ENCODE assay signal across 8 cellular contexts in the genomic region with DNA sequence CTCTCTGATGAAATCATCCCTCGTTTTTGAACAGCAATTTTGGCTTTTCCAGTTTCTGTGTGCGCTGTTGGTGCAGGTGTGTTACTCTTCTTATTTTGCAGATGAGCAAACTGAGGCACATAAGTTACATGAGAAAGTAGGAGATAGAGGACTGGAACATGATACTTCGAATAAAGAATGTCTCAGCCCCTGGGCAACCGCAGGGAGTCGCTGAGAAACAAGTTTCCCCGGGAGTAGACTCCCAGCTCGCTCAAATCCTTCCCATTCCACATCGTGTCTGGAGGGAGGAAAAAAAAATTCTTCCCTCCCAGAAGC. TPM values are rescaled to one million over a fixed set of nuclear protein-coding genes. Genes with fewer than 3 reads are reported as not detected.
DNase-seq lines count a peak whose midpoint lies in the region; ATAC-seq and TF ChIP-seq lines count a peak whose summit lies in the region.

No MANE protein-coding gene starts in this region.

- CTCF ChIA-PET in AG04449 (lab: Yijun Ruan, JAX): interaction anchor here (1.1 to 1.4 kb wide), 3 partner anchors 12 to 71 kb away, joined by 3 to 5 read pairs (median 4); no protein-coding TSS in a partner anchor

- no peaks in the 10 kb centered on the region for H3K9me3 ChIP-seq in gastrocnemius medialis

- H3K4me3 ChIP-seq in AG04449 (ENCODE audit: low read depth, low read length) (peak overlapping the region; percentile 79), NB4 (ENCODE audit: low read depth, low read length) (peak overlapping the region; percentile 74), gastrocnemius medialis (peak overlapping the region; percentile 51 to 95 (median 78))

- intact Hi-C loops in gastrocnemius medialis (cut with DNase I; ENCODE audit: low total_unique reads): loop anchor here (10.0 kb wide), 1 partner anchor 301 kb away; a partner anchor contains a TSS

- H3K27me3 ChIP-seq in gastrocnemius medialis: no peaks in the 10 kb centered on the region

- TF ChIP-seq POLR2A in NB4 (IDR thresholded peaks at IDR 0.05; ENCODE audit: extremely low read depth, insufficient read length) (no peak), gastrocnemius medialis (IDR thresholded peaks at IDR 0.05) (no peak)

- POLR2A ChIA-PET in AG04449 (lab: Yijun Ruan, JAX): no interaction called here

- peaks cover 3 to 17% of the 10 kb centered on the region in 2 donors for H3K36me3 ChIP-seq in gastrocnemius medialis

- H3K27ac ChIP-seq in epithelial cell of prostate (peak overlapping the region; percentile 69), gastrocnemius medialis (peak overlapping the region; percentile 90 to 100 (median 99))

- DNase-seq in AG04449 (ENCODE audit: low read depth, low spot score) (no peak), NB4 (ENCODE audit: low read depth) (no peak), epithelial cell of prostate (ENCODE audit: low read depth, low spot score) (no peak), gastrocnemius medialis (no peak), GM10266 (ENCODE audit: extremely low spot score) (no peak), COLO829 (ENCODE audit: low spot score) (no peak), G401 (ENCODE audit: low spot score) (no peak)

- ATAC-seq in GM19452 (IDR thresholded peaks at IDR 0.05; ENCODE audit: unreplicated experiment) (peak; percentile 2), gastrocnemius medialis (no peak)

- in situ Hi-C loops in gastrocnemius medialis (cut with MboI; ENCODE audit: low sequenced_read_pairs in 4 of 4) (no loop called here), G401 (cut with HindIII; ENCODE audit: low sequenced_read_pairs) (no loop called here)

- peaks cover 20 to 32% of the 10 kb centered on the region in 2 donors for H3K4me1 ChIP-seq in gastrocnemius medialis

- TF ChIP-seq CTCF in AG04449 (IDR thresholded peaks at IDR 0.05; ENCODE audit: insufficient read depth, low read length, missing control alignments): no peak
- no peak for TF ChIP-seq CTCF in NB4 (IDR thresholded peaks at IDR 0.05; ENCODE audit: low read depth, low read length)
- no peak for TF ChIP-seq CTCF in gastrocnemius medialis (IDR thresholded peaks at IDR 0.05 in 4 of 5, conservative IDR thresholded peaks at IDR 0.05 in 1 of 5)
- TF ChIP-seq CTCF in GM10266 (IDR thresholded peaks at IDR 0.05; ENCODE audit: control insufficient read depth, insufficient read depth, low read depth, missing control alignments): no peak

RNA-seq across cellular contexts. Expression of a gene that starts 18.0 kb away (rescaled TPM):
- total RNA-seq in gastrocnemius medialis: 10 to 100 TPM; 35.9 to 67.8 (median 53.9) TPM
- 10.9 and 12.1 TPM in 2 replicates for total RNA-seq in G401 (2014; rRNA removed; shearing (Covaris generic))
